24 cellular contexts compared by ENCODE assay signal in genomic region chr9:128105538-128106175, GRCh38. TPM values are rescaled to one million over a fixed set of nuclear protein-coding genes. Genes with fewer than 3 reads are reported as not detected.
DNase-seq lines count a peak whose midpoint lies in the region; ATAC-seq, FAIRE-seq and TF ChIP-seq lines count a peak whose summit lies in the region.
"Had no signal": no experiment of that assay in that cellular context is flagged by ENCODE, and none has a peak within 500 bp of the region (broad histone marks: within the 10 kb centered on the region; RNA-seq: fewer than 3 reads in every experiment).

No MANE protein-coding gene starts in this region.

- no peaks in the 10 kb centered on the region for H3K9me3 Mint-ChIP-seq in natural killer cell treated with Interleukin-12 subunit alpha and Interleukin-12 subunit beta and Interleukin-15 and Interleukin-18, amount 100 ng/mL, for 72 hours
- H3K9me3 Mint-ChIP-seq in natural killer cell: no peaks in the 10 kb centered on the region
- no peaks in the 10 kb centered on the region for H3K9me3 Mint-ChIP-seq in activated T-cell treated with anti-CD3 and anti-CD28 coated beads, Interleukin-2, amount 50 U/mL, for 72 hours
- H3K9me3 Mint-ChIP-seq: CD8-positive, alpha-beta memory T cell; GM23338 had no signal

- H4K20me1 ChIP-seq in HepG2 (ENCODE audit: insufficient read depth, low read length): peaks cover under 1% of the 10 kb centered on the region; the same call in 1 of the 2 replicates

- TF ChIP-seq RAD21 in HepG2 (CRISPR knock-in tag; IDR thresholded peaks at IDR 0.05): no peak

- no peak overlapping the region for H3K4me2 ChIP-seq in HepG2 (ENCODE audit: low read depth, low read length)
- H3K4me2 ChIP-seq: GM23338 had no signal

- no TSS peak for BruUV-seq in HepG2 (replicated peaks; lab: Mats Ljungman, UMichigan)

- no peak overlapping the region for H3K4me3 Mint-ChIP-seq in natural killer cell treated with Interleukin-12 subunit alpha and Interleukin-12 subunit beta and Interleukin-15 and Interleukin-18, amount 100 ng/mL, for 72 hours
- H3K4me3 Mint-ChIP-seq in natural killer cell: no peak overlapping the region
- no peak overlapping the region for H3K4me3 Mint-ChIP-seq in activated T-cell treated with anti-CD3 and anti-CD28 coated beads, Interleukin-2, amount 50 U/mL, for 72 hours
- H3K4me3 Mint-ChIP-seq: CD8-positive, alpha-beta memory T cell; GM23338 had no signal

- peak; percentile 20 for DNase-seq in natural killer cell treated with Interleukin-12 subunit alpha and Interleukin-12 subunit beta and Interleukin-15 and Interleukin-18, amount 100 ng/mL, for 72 hours (ENCODE audit: low spot score)
- DNase-seq in natural killer cell: no peak
- DNase-seq in HepG2 (ENCODE audit: low spot score): no peak
- peak in 1 of 2 donors; percentile 50 for DNase-seq in psoas muscle
- DNase-seq in activated T-cell treated with anti-CD3 and anti-CD28 coated beads, Interleukin-2, amount 50 U/mL, for 72 hours: no peak
- DNase-seq in cerebellar nuclear complex (lab: John Stamatoyannopoulos, UW): no peak
- DNase-seq: 8988T, GF-D8, KBM-7, NCI-H1048, NCI-H1436 treated with DMSO at 0.1 percent for 48 hours, NCI-H2029 treated with DMSO at 0.1 percent for 48 hours, NCI-H748 treated with DMSO at 0.1 percent for 48 hours, PC-3 had no signal

- POLR2A ChIA-PET in HepG2 (lab: Yijun Ruan, JAX): interaction anchor here (0.7 kb wide), 1 partner anchor 156 kb away, joined by 4 read pairs; no protein-coding TSS in a partner anchor

- H3K27me3 Mint-ChIP-seq in natural killer cell treated with Interleukin-12 subunit alpha and Interleukin-12 subunit beta and Interleukin-15 and Interleukin-18, amount 100 ng/mL, for 72 hours: no peaks in the 10 kb centered on the region
- no peaks in the 10 kb centered on the region for H3K27me3 Mint-ChIP-seq in natural killer cell (ENCODE audit: low read depth in 2 of 2)
- no peaks in the 10 kb centered on the region for H3K27me3 Mint-ChIP-seq in activated T-cell treated with anti-CD3 and anti-CD28 coated beads, Interleukin-2, amount 50 U/mL, for 72 hours (ENCODE audit: low read depth)
- H3K27me3 Mint-ChIP-seq: CD8-positive, alpha-beta memory T cell had no signal

- ATAC-seq in natural killer cell treated with Interleukin-12 subunit alpha and Interleukin-12 subunit beta and Interleukin-15 and Interleukin-18, amount 100 ng/mL, for 72 hours: no peak
- ATAC-seq in natural killer cell: no peak
- ATAC-seq in HepG2: no peak
- ATAC-seq in psoas muscle: no peak
- ATAC-seq in activated T-cell treated with anti-CD3 and anti-CD28 coated beads, Interleukin-2, amount 50 U/mL, for 72 hours (replicated peaks in 1 of 2): no peak
- ATAC-seq in GM18511 (IDR thresholded peaks at IDR 0.05; ENCODE audit: unreplicated experiment): no peak
- no peak for ATAC-seq in GM18498 (IDR thresholded peaks at IDR 0.05; ENCODE audit: unreplicated experiment)
- ATAC-seq: PC-3 had no signal

- no peak overlapping the region for H3K27ac Mint-ChIP-seq in natural killer cell treated with Interleukin-12 subunit alpha and Interleukin-12 subunit beta and Interleukin-15 and Interleukin-18, amount 100 ng/mL, for 72 hours
- no peak overlapping the region for H3K27ac Mint-ChIP-seq in natural killer cell
- no peak overlapping the region for H3K27ac Mint-ChIP-seq in activated T-cell treated with anti-CD3 and anti-CD28 coated beads, Interleukin-2, amount 50 U/mL, for 72 hours
- H3K27ac Mint-ChIP-seq: GM23338 had no signal

- peaks cover 0 to 11% of the 10 kb centered on the region in 2 donors for H3K4me1 Mint-ChIP-seq in natural killer cell treated with Interleukin-12 subunit alpha and Interleukin-12 subunit beta and Interleukin-15 and Interleukin-18, amount 100 ng/mL, for 72 hours (ENCODE audit: low read depth in 2 of 2)
- peaks cover 0 to 9% of the 10 kb centered on the region in 2 donors for H3K4me1 Mint-ChIP-seq in natural killer cell
- peaks cover 21% of the 10 kb centered on the region for H3K4me1 Mint-ChIP-seq in activated T-cell treated with anti-CD3 and anti-CD28 coated beads, Interleukin-2, amount 50 U/mL, for 72 hours (ENCODE audit: low read depth)

- FAIRE-seq in HepG2 (lab: Jason Lieb, UNC): no peak
- FAIRE-seq: D721Med, GM12891 had no signal

- no peak overlapping the region for H3K9ac ChIP-seq in HepG2 (ENCODE audit: insufficient read depth, low read depth, low read length)

- CTCF ChIA-PET in HepG2 (lab: Yijun Ruan, JAX; ENCODE audit: low intra/inter-chr PET ratio, low total read pairs): no interaction called here

- no peak for TF ChIP-seq POLR2A in HepG2 (IDR thresholded peaks at IDR 0.05; ENCODE audit: insufficient read depth in 1 of 2, low read depth in 2 of 2, low read length in 2 of 2)

- peaks cover 9% of the 10 kb centered on the region for H3K79me2 ChIP-seq in HepG2 (ENCODE audit: insufficient read depth, low read length)

- H2AFZ ChIP-seq in HepG2 (ENCODE audit: low read length): no peak overlapping the region
- H2AFZ ChIP-seq: GM23338 had no signal

- no peak for TF ChIP-seq CTCF in natural killer cell (IDR thresholded peaks at IDR 0.05)
- no peak for TF ChIP-seq CTCF in HepG2 (CRISPR knock-in tag; IDR thresholded peaks at IDR 0.05)
- TF ChIP-seq CTCF in psoas muscle (IDR thresholded peaks at IDR 0.05): no peak

- H3K4me3 ChIP-seq in HepG2 (replicated peaks in 1 of 3; ENCODE audit: insufficient read depth in 1 of 3, low read depth in 2 of 3, low read length in 3 of 3) (no peak overlapping the region), psoas muscle (peak overlapping the region; percentile 30)
- H3K4me3 ChIP-seq: GM23338 had no signal

- H3K27ac ChIP-seq in HepG2 (ENCODE audit: extremely low read length, insufficient read depth, low read length) (no peak overlapping the region), psoas muscle (peak overlapping the region; percentile 97)

- 100% methylated on average over 14 of the region's 21 CpGs for WGBS in HepG2 (ENCODE audit: low lambda C conversion rate)
- 55 to 75% (median 59%) methylated on average over 21 of the region's 21 CpGs for WGBS in psoas muscle, 3 donors

- TF ChIP-seq EP300 in HepG2 (IDR thresholded peaks at IDR 0.05; ENCODE audit: low read depth in 2 of 2, low read length in 2 of 2) (no peak), HepG2 (CRISPR knock-in tag; IDR thresholded peaks at IDR 0.05; ENCODE audit: borderline replicate concordance) (no peak)

- H3K27me3 ChIP-seq in HepG2 (ENCODE audit: control insufficient read depth in 1 of 2, insufficient read depth in 2 of 2, low read length in 2 of 2): no peaks in the 10 kb centered on the region
- H3K27me3 ChIP-seq in psoas muscle (ENCODE audit: insufficient read depth in 3 of 3, low read length in 2 of 3): no peaks in the 10 kb centered on the region

- peaks cover 23 to 55% of the 10 kb centered on the region in 2 experiments for H3K36me3 ChIP-seq in HepG2 (replicated peaks in 1 of 2; ENCODE audit: control insufficient read depth in 1 of 2, insufficient read depth in 2 of 2, low read length in 2 of 2)
- H3K36me3 ChIP-seq in psoas muscle (ENCODE audit: insufficient read depth in 1 of 2, low read depth in 1 of 2): peaks cover 2 to 79% of the 10 kb centered on the region in 2 donors

- intact Hi-C loops in natural killer cell (cut with micrococcal nuclease): no loop called here
- intact Hi-C loops in HepG2 (cut with micrococcal nuclease; ENCODE audit: unreplicated experiment): no loop called here
- intact Hi-C loops in psoas muscle (cut with DNase I): no loop called here

- no peaks in the 10 kb centered on the region for H3K9me3 ChIP-seq in HepG2 (ENCODE audit: low read length)
- no peaks in the 10 kb centered on the region for H3K9me3 ChIP-seq in psoas muscle

- in situ Hi-C loops in HepG2 (cut with HindIII; ENCODE audit: extremely low pct_ligation_motif_present, low pct_unique_long_range_greater_than_20kb): no loop called here

- H3K4me1 ChIP-seq in HepG2 (ENCODE audit: insufficient read depth, low read length): peaks cover 85% of the 10 kb centered on the region
- peaks cover 89% of the 10 kb centered on the region for H3K4me1 ChIP-seq in psoas muscle

- H3K36me3 Mint-ChIP-seq in natural killer cell treated with Interleukin-12 subunit alpha and Interleukin-12 subunit beta and Interleukin-15 and Interleukin-18, amount 100 ng/mL, for 72 hours: no peaks in the 10 kb centered on the region
- H3K36me3 Mint-ChIP-seq in natural killer cell: no peaks in the 10 kb centered on the region
- peaks cover 4 to 13% of the 10 kb centered on the region in 2 donors for H3K36me3 Mint-ChIP-seq in activated T-cell treated with anti-CD3 and anti-CD28 coated beads, Interleukin-2, amount 50 U/mL, for 72 hours (ENCODE audit: insufficient read depth in 2 of 2)

RNA-seq across cellular contexts. Expression of gene PTGES2, which starts 21.9 kb away (rescaled TPM):
- total RNA-seq in natural killer cell treated with Interleukin-12 subunit alpha and Interleukin-12 subunit beta and Interleukin-15 and Interleukin-18, amount 100 ng/mL, for 72 hours: 100 to 1,000 TPM in 1 of 2 donors, 10 to 100 TPM in 1; 56.8 to 110 TPM
- total RNA-seq in natural killer cell: 10 to 100 TPM; 43.4 to 57.0 (median 53.3) TPM
- 68.5 and 79.8 TPM in 2 replicates for total RNA-seq in HepG2 (2016; rRNA removed; fragmentation: Illumina TruSeq; extraction: Trizol)
- 176 and 179 TPM in 2 replicates for total RNA-seq in HepG2 (2016; cell fraction: cytosol; rRNA removed; fragmentation: Illumina TruSeq; extraction: Trizol; ENCODE audit: low read depth)
- total RNA-seq in HepG2 (2016; cell fraction: insoluble cytoplasmic fraction; rRNA removed; fragmentation: Illumina TruSeq; extraction: Trizol): 65.6 and 85.2 TPM in 2 replicates
- 80.3 and 84.6 TPM in 2 replicates for total RNA-seq in HepG2 (2016; cell fraction: membrane; rRNA removed; fragmentation: Illumina TruSeq; extraction: Trizol)
- 40.6 and 44.2 TPM in 2 replicates for total RNA-seq in HepG2 (2016; cell fraction: nucleus; rRNA removed; fragmentation: Illumina TruSeq; extraction: Trizol)
- 63.7 and 67.2 TPM in 2 replicates for polyA plus RNA-seq in HepG2 (2011; rRNA removed)
- polyA plus RNA-seq in HepG2 (2011; cell fraction: cytosol; rRNA removed): 53.6 and 85.6 TPM in 2 replicates
- 128 and 148 TPM in 2 replicates for polyA plus RNA-seq in HepG2 (2011; cell fraction: nucleus; rRNA removed)
- 39.6 and 40.6 TPM in 2 replicates for polyA plus RNA-seq in HepG2 (2012)
- 61.1 and 71.8 TPM in 2 replicates for polyA plus RNA-seq in HepG2 (2016; cell fraction: cytosol; fragmentation: Illumina TruSeq; extraction: Trizol; ENCODE audit: low read depth)
- polyA plus RNA-seq in HepG2 (2016; cell fraction: insoluble cytoplasmic fraction; fragmentation: Illumina TruSeq; extraction: Trizol; ENCODE audit: low read depth): 67.8 and 88.5 TPM in 2 replicates
- 68.9 and 78.2 TPM in 2 replicates for polyA plus RNA-seq in HepG2 (2016; cell fraction: membrane; fragmentation: Illumina TruSeq; extraction: Trizol; ENCODE audit: low read depth)
- 101 and 105 TPM in 2 replicates for polyA plus RNA-seq in HepG2 (2016; cell fraction: nucleus; fragmentation: Illumina TruSeq; extraction: Trizol; ENCODE audit: insufficient read depth, low read depth)
- polyA minus RNA-seq in HepG2 (2011; rRNA and poly(A)+ RNA removed; ENCODE audit: low replicate concordance): 109 and 143 TPM in 2 replicates
- polyA minus RNA-seq in HepG2 (2011; cell fraction: cytosol; rRNA and poly(A)+ RNA removed): 29.5 and 39.2 TPM in 2 replicates
- polyA minus RNA-seq in HepG2 (2011; cell fraction: nucleus; rRNA and poly(A)+ RNA removed): 39.4 and 44.6 TPM in 2 replicates
- 100 to 1,000 TPM; 102 to 150 (median 116) TPM for total RNA-seq in psoas muscle
- 100 to 1,000 TPM in 2 of 3 donors, 10 to 100 TPM in 1; 61.2 to 134 (median 119) TPM for polyA plus RNA-seq in psoas muscle
- 10 to 100 TPM; 23.5 to 27.5 TPM for total RNA-seq in activated T-cell treated with anti-CD3 and anti-CD28 coated beads, Interleukin-2, amount 50 U/mL, for 72 hours

RNA-seq across cellular contexts. Expression of gene SLC25A25, which starts 37.6 kb away (rescaled TPM):
- 10 to 100 TPM; 15.0 to 23.2 TPM for total RNA-seq in natural killer cell treated with Interleukin-12 subunit alpha and Interleukin-12 subunit beta and Interleukin-15 and Interleukin-18, amount 100 ng/mL, for 72 hours
- total RNA-seq in natural killer cell (10 to 100 TPM; 16.8 to 19.1 (median 18.9) TPM), HepG2 (2016; rRNA removed; fragmentation: Illumina TruSeq; extraction: Trizol) (18.5 and 24.8 TPM in 2 replicates), psoas muscle (10 to 100 TPM in 2 of 4 donors, 1 to 10 TPM in 2; 3.6 to 50.3 (median 20.5) TPM)
- total RNA-seq in HepG2 (2016; cell fraction: cytosol; rRNA removed; fragmentation: Illumina TruSeq; extraction: Trizol; ENCODE audit: low read depth): 4.5 and 5.1 TPM in 2 replicates
- total RNA-seq in HepG2 (2016; cell fraction: insoluble cytoplasmic fraction; rRNA removed; fragmentation: Illumina TruSeq; extraction: Trizol): 16.4 and 24.3 TPM in 2 replicates
- total RNA-seq in HepG2 (2016; cell fraction: membrane; rRNA removed; fragmentation: Illumina TruSeq; extraction: Trizol): 10.5 and 11.1 TPM in 2 replicates
- 21.4 and 25.1 TPM in 2 replicates for total RNA-seq in HepG2 (2016; cell fraction: nucleus; rRNA removed; fragmentation: Illumina TruSeq; extraction: Trizol)
- polyA plus RNA-seq in HepG2 (2011; rRNA removed) (10.5 and 16.7 TPM in 2 replicates), psoas muscle (10 to 100 TPM in 2 of 3 donors, 1 to 10 TPM in 1; 9.3 to 12.5 (median 10.6) TPM)
- 10.7 and 11.2 TPM in 2 replicates for polyA plus RNA-seq in HepG2 (2011; cell fraction: cytosol; rRNA removed)
- polyA plus RNA-seq in HepG2 (2011; cell fraction: nucleus; rRNA removed): 26.1 and 29.6 TPM in 2 replicates
- polyA plus RNA-seq in HepG2 (2012): 12.9 and 15.5 TPM in 2 replicates
- polyA plus RNA-seq in HepG2 (2016; cell fraction: cytosol; fragmentation: Illumina TruSeq; extraction: Trizol; ENCODE audit: low read depth): 1.1 and 1.3 TPM in 2 replicates
- 11.6 and 13.1 TPM in 2 replicates for polyA plus RNA-seq in HepG2 (2016; cell fraction: insoluble cytoplasmic fraction; fragmentation: Illumina TruSeq; extraction: Trizol; ENCODE audit: low read depth)
- 2.6 and 2.7 TPM in 2 replicates for polyA plus RNA-seq in HepG2 (2016; cell fraction: membrane; fragmentation: Illumina TruSeq; extraction: Trizol; ENCODE audit: low read depth)
- polyA plus RNA-seq in HepG2 (2016; cell fraction: nucleus; fragmentation: Illumina TruSeq; extraction: Trizol; ENCODE audit: insufficient read depth, low read depth): 31.1 and 36.4 TPM in 2 replicates
- 20.5 and 28.1 TPM in 2 replicates for polyA minus RNA-seq in HepG2 (2011; rRNA and poly(A)+ RNA removed; ENCODE audit: low replicate concordance)
- 10.0 and 10.2 TPM in 2 replicates for polyA minus RNA-seq in HepG2 (2011; cell fraction: cytosol; rRNA and poly(A)+ RNA removed)
- polyA minus RNA-seq in HepG2 (2011; cell fraction: nucleus; rRNA and poly(A)+ RNA removed): 14.4 and 26.1 TPM in 2 replicates
- total RNA-seq in activated T-cell treated with anti-CD3 and anti-CD28 coated beads, Interleukin-2, amount 50 U/mL, for 72 hours: 10 to 100 TPM in 1 of 2 donors, 1 to 10 TPM in 1; 9.7 to 11.2 TPM

RNA-seq across cellular contexts. Expression of gene NAIF1, which starts 38.5 kb away (rescaled TPM):
- total RNA-seq in natural killer cell treated with Interleukin-12 subunit alpha and Interleukin-12 subunit beta and Interleukin-15 and Interleukin-18, amount 100 ng/mL, for 72 hours: 10 to 100 TPM; 15.7 to 16.4 TPM
- 10 to 100 TPM; 11.9 to 12.6 (median 12.1) TPM for total RNA-seq in natural killer cell
- 6.0 and 6.6 TPM in 2 replicates for total RNA-seq in HepG2 (2016; rRNA removed; fragmentation: Illumina TruSeq; extraction: Trizol)
- total RNA-seq in HepG2 (2016; cell fraction: cytosol; rRNA removed; fragmentation: Illumina TruSeq; extraction: Trizol; ENCODE audit: low read depth): 3.1 and 4.1 TPM in 2 replicates
- total RNA-seq in HepG2 (2016; cell fraction: insoluble cytoplasmic fraction; rRNA removed; fragmentation: Illumina TruSeq; extraction: Trizol): 6.0 and 6.4 TPM in 2 replicates
- 5.7 and 6.1 TPM in 2 replicates for total RNA-seq in HepG2 (2016; cell fraction: membrane; rRNA removed; fragmentation: Illumina TruSeq; extraction: Trizol)
- total RNA-seq in HepG2 (2016; cell fraction: nucleus; rRNA removed; fragmentation: Illumina TruSeq; extraction: Trizol): 2.9 and 4.1 TPM in 2 replicates
- polyA plus RNA-seq in HepG2 (2011; rRNA removed): 6.9 TPM in 2 replicates
- polyA plus RNA-seq in HepG2 (2011; cell fraction: cytosol; rRNA removed): 4.9 and 6.4 TPM in 2 replicates
- 3.8 and 4.0 TPM in 2 replicates for polyA plus RNA-seq in HepG2 (2011; cell fraction: nucleus; rRNA removed)
- polyA plus RNA-seq in HepG2 (2012): 3.0 and 3.8 TPM in 2 replicates
- 2.4 and 2.6 TPM in 2 replicates for polyA plus RNA-seq in HepG2 (2016; cell fraction: cytosol; fragmentation: Illumina TruSeq; extraction: Trizol; ENCODE audit: low read depth)
- polyA plus RNA-seq in HepG2 (2016; cell fraction: insoluble cytoplasmic fraction; fragmentation: Illumina TruSeq; extraction: Trizol; ENCODE audit: low read depth): 5.2 and 5.7 TPM in 2 replicates
- polyA plus RNA-seq in HepG2 (2016; cell fraction: membrane; fragmentation: Illumina TruSeq; extraction: Trizol; ENCODE audit: low read depth): 3.5 and 3.9 TPM in 2 replicates
- 4.9 and 5.1 TPM in 2 replicates for polyA plus RNA-seq in HepG2 (2016; cell fraction: nucleus; fragmentation: Illumina TruSeq; extraction: Trizol; ENCODE audit: insufficient read depth, low read depth)
- polyA minus RNA-seq in HepG2 (2011; rRNA and poly(A)+ RNA removed; ENCODE audit: low replicate concordance): 8.2 and 13.2 TPM in 2 replicates
- polyA minus RNA-seq in HepG2 (2011; cell fraction: cytosol; rRNA and poly(A)+ RNA removed): 3.2 and 6.0 TPM in 2 replicates
- 1.5 and 2.1 TPM in 2 replicates for polyA minus RNA-seq in HepG2 (2011; cell fraction: nucleus; rRNA and poly(A)+ RNA removed)
- total RNA-seq in psoas muscle: 1 to 10 TPM; 5.9 to 8.7 (median 6.1) TPM
- polyA plus RNA-seq in psoas muscle: 1 to 10 TPM; 4.2 to 8.0 (median 7.8) TPM
- total RNA-seq in activated T-cell treated with anti-CD3 and anti-CD28 coated beads, Interleukin-2, amount 50 U/mL, for 72 hours: 10 to 100 TPM; 11.9 to 17.9 TPM

RNA-seq across cellular contexts. Expression of gene LCN2, which starts 43.6 kb away (rescaled TPM):
- not detected for total RNA-seq in natural killer cell treated with Interleukin-12 subunit alpha and Interleukin-12 subunit beta and Interleukin-15 and Interleukin-18, amount 100 ng/mL, for 72 hours
- under 1 TPM in 2 of 3 donors, not detected in 1; 0.82 to 0.99 TPM for total RNA-seq in natural killer cell
- total RNA-seq in HepG2 (2016; rRNA removed; fragmentation: Illumina TruSeq; extraction: Trizol): 0.34 and 0.38 TPM in 2 replicates
- 0.40 TPM in 1 of 2 replicates, not detected in the other for total RNA-seq in HepG2 (2016; cell fraction: cytosol; rRNA removed; fragmentation: Illumina TruSeq; extraction: Trizol; ENCODE audit: low read depth)
- total RNA-seq in HepG2 (2016; cell fraction: insoluble cytoplasmic fraction; rRNA removed; fragmentation: Illumina TruSeq; extraction: Trizol): 0.24 TPM in 1 of 2 replicates, not detected in the other
- 0.34 and 0.38 TPM in 2 replicates for total RNA-seq in HepG2 (2016; cell fraction: membrane; rRNA removed; fragmentation: Illumina TruSeq; extraction: Trizol)
- not detected in 2 replicates for total RNA-seq in HepG2 (2016; cell fraction: nucleus; rRNA removed; fragmentation: Illumina TruSeq; extraction: Trizol)
- polyA plus RNA-seq in HepG2 (2011; rRNA removed): 1.4 and 2.3 TPM in 2 replicates
- polyA plus RNA-seq in HepG2 (2011; cell fraction: cytosol; rRNA removed): 0.93 and 2.4 TPM in 2 replicates
- polyA plus RNA-seq in HepG2 (2011; cell fraction: nucleus; rRNA removed): 4.4 and 6.2 TPM in 2 replicates
- 1.5 and 1.7 TPM in 2 replicates for polyA plus RNA-seq in HepG2 (2012)
- polyA plus RNA-seq in HepG2 (2016; cell fraction: cytosol; fragmentation: Illumina TruSeq; extraction: Trizol; ENCODE audit: low read depth): 0.69 and 0.92 TPM in 2 replicates
- 0.71 and 0.76 TPM in 2 replicates for polyA plus RNA-seq in HepG2 (2016; cell fraction: insoluble cytoplasmic fraction; fragmentation: Illumina TruSeq; extraction: Trizol; ENCODE audit: low read depth)
- polyA plus RNA-seq in HepG2 (2016; cell fraction: membrane; fragmentation: Illumina TruSeq; extraction: Trizol; ENCODE audit: low read depth): 0.49 and 0.63 TPM in 2 replicates
- 1.7 and 3.0 TPM in 2 replicates for polyA plus RNA-seq in HepG2 (2016; cell fraction: nucleus; fragmentation: Illumina TruSeq; extraction: Trizol; ENCODE audit: insufficient read depth, low read depth)
- polyA minus RNA-seq in HepG2 (2011; rRNA and poly(A)+ RNA removed; ENCODE audit: low replicate concordance): 0.44 and 0.52 TPM in 2 replicates
- polyA minus RNA-seq in HepG2 (2011; cell fraction: cytosol; rRNA and poly(A)+ RNA removed): 0.99 TPM in 1 of 2 replicates, not detected in the other
- polyA minus RNA-seq in HepG2 (2011; cell fraction: nucleus; rRNA and poly(A)+ RNA removed): not detected in 2 replicates
- 1 to 10 TPM in 2 of 4 donors, under 1 TPM in 1, not detected in 1; 0.47 to 2.1 (median 1.4) TPM for total RNA-seq in psoas muscle
- under 1 TPM; 0.08 to 0.90 (median 0.69) TPM for polyA plus RNA-seq in psoas muscle
- total RNA-seq in activated T-cell treated with anti-CD3 and anti-CD28 coated beads, Interleukin-2, amount 50 U/mL, for 72 hours: not detected
- total RNA-seq: CD8-positive, alpha-beta memory T cell; Daoy; GM23338; M059J; NCI-H460 had no signal
- polyA plus RNA-seq: BJ; CD8-positive, alpha-beta memory T cell had no signal

RNA-seq across cellular contexts. Expression of gene BBLN, which starts 54.4 kb away (rescaled TPM):
- 10 to 100 TPM; 58.1 to 60.4 TPM for total RNA-seq in natural killer cell treated with Interleukin-12 subunit alpha and Interleukin-12 subunit beta and Interleukin-15 and Interleukin-18, amount 100 ng/mL, for 72 hours
- total RNA-seq in natural killer cell (10 to 100 TPM; 61.8 to 74.0 (median 69.3) TPM), HepG2 (2016; rRNA removed; fragmentation: Illumina TruSeq; extraction: Trizol) (22.2 and 33.1 TPM in 2 replicates), psoas muscle (10 to 100 TPM; 14.0 to 21.3 (median 17.8) TPM)
- 146 and 177 TPM in 2 replicates for total RNA-seq in HepG2 (2016; cell fraction: cytosol; rRNA removed; fragmentation: Illumina TruSeq; extraction: Trizol; ENCODE audit: low read depth)
- total RNA-seq in HepG2 (2016; cell fraction: insoluble cytoplasmic fraction; rRNA removed; fragmentation: Illumina TruSeq; extraction: Trizol): 17.4 and 30.2 TPM in 2 replicates
- 86.9 and 114 TPM in 2 replicates for total RNA-seq in HepG2 (2016; cell fraction: membrane; rRNA removed; fragmentation: Illumina TruSeq; extraction: Trizol)
- 11.7 and 11.9 TPM in 2 replicates for total RNA-seq in HepG2 (2016; cell fraction: nucleus; rRNA removed; fragmentation: Illumina TruSeq; extraction: Trizol)
- polyA plus RNA-seq in HepG2 (2011; rRNA removed) (27.6 and 29.5 TPM in 2 replicates), psoas muscle (10 to 100 TPM; 23.1 to 36.2 (median 27.8) TPM)
- 25.8 and 50.8 TPM in 2 replicates for polyA plus RNA-seq in HepG2 (2011; cell fraction: cytosol; rRNA removed)
- 19.2 and 22.8 TPM in 2 replicates for polyA plus RNA-seq in HepG2 (2011; cell fraction: nucleus; rRNA removed)
- polyA plus RNA-seq in HepG2 (2012): 13.4 and 25.7 TPM in 2 replicates
- polyA plus RNA-seq in HepG2 (2016; cell fraction: cytosol; fragmentation: Illumina TruSeq; extraction: Trizol; ENCODE audit: low read depth): 235 and 253 TPM in 2 replicates
- polyA plus RNA-seq in HepG2 (2016; cell fraction: insoluble cytoplasmic fraction; fragmentation: Illumina TruSeq; extraction: Trizol; ENCODE audit: low read depth): 19.0 and 25.9 TPM in 2 replicates
- 124 and 129 TPM in 2 replicates for polyA plus RNA-seq in HepG2 (2016; cell fraction: membrane; fragmentation: Illumina TruSeq; extraction: Trizol; ENCODE audit: low read depth)
- polyA plus RNA-seq in HepG2 (2016; cell fraction: nucleus; fragmentation: Illumina TruSeq; extraction: Trizol; ENCODE audit: insufficient read depth, low read depth): 21.4 TPM in 2 replicates
- polyA minus RNA-seq in HepG2 (2011; rRNA and poly(A)+ RNA removed; ENCODE audit: low replicate concordance): 17.1 and 32.9 TPM in 2 replicates
- polyA minus RNA-seq in HepG2 (2011; cell fraction: cytosol; rRNA and poly(A)+ RNA removed): 13.6 and 21.6 TPM in 2 replicates
- 4.8 and 7.1 TPM in 2 replicates for polyA minus RNA-seq in HepG2 (2011; cell fraction: nucleus; rRNA and poly(A)+ RNA removed)
- total RNA-seq in activated T-cell treated with anti-CD3 and anti-CD28 coated beads, Interleukin-2, amount 50 U/mL, for 72 hours: 10 to 100 TPM; 72.9 to 81.4 TPM
